In the genomic region with DNA sequence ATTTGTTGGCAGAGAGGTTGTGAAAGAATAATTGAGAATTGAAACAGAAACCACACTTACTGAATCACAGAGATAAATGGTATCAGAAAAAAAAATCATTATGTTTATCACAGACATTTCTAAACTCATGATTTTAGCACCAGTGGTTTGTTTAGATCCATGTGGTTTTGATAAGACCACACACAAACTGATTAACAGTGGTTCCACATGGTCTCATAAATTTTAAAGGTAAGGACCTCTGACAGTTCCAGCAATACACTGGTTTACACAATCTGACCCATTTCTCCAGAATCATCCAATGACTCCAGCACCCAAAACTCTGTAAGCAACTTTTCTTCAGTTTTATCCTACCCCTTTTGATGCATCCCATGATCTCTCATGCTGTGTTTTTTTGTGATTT, we compare ENCODE assay signal across 29 cellular contexts.
"Had no signal": no experiment of that assay in that cellular context is flagged by ENCODE, and none has a peak within 500 bp of the region (broad histone marks: within the 10 kb centered on the region; RNA-seq: fewer than 3 reads in every experiment).

No MANE protein-coding gene starts in this region.

- H3K9me3 ChIP-seq: ascending aorta, heart right ventricle, left lung, psoas muscle, suprapubic skin, tibial artery had no signal

- H3K4me3 ChIP-seq: ascending aorta, heart right ventricle, left lung, lung, psoas muscle, suprapubic skin, tibial artery had no signal

- ATAC-seq: effector memory CD8-positive, alpha-beta T cell; foreskin keratinocyte; heart right ventricle; left lung; psoas muscle had no signal

- H3K27ac Mint-ChIP-seq: activated naive CD8-positive, alpha-beta T cell; effector memory CD8-positive, alpha-beta T cell; nephron; T-helper 1 cell treated with Interleukin-12 subunit alpha and Interleukin-12 subunit beta and Interleukin-4 antibody, amounts not matched to agents 30 μg/mL and 1 μg/mL, for 36 hours had no signal

- H3K4me1 Mint-ChIP-seq: nephron had no signal

- DNase-seq: activated CD4-positive, alpha-beta T cell treated with anti-CD3 and anti-CD28 coated beads for 4 hours; activated CD4-positive, alpha-beta T cell treated with anti-CD3 and anti-CD28 coated beads, Interleukin-2, amount 50 U/mL, for 4 hours; activated CD8-positive, alpha-beta memory T cell treated with anti-CD3 and anti-CD28 coated beads for 24 hours; activated effector memory CD4-positive, alpha-beta T cell treated with Interleukin-2 at 50 U/mL for 16 hours; activated naive CD4-positive, alpha-beta T cell treated with Interleukin-2 at 50 U/mL for 16 hours; brain microvascular endothelial cell; caudate nucleus; cortex of kidney; effector memory CD8-positive, alpha-beta T cell; foreskin keratinocyte; heart right ventricle; left lung; nucleus accumbens; psoas muscle; stimulated activated CD4-positive, alpha-beta T cell treated with anti-CD3 and anti-CD28 coated beads, Interleukin-15, amount 100 ng/mL, for 24 hours; stimulated activated CD4-positive, alpha-beta T cell treated with anti-CD3 and anti-CD28 coated beads, Interleukin-2, amount 100 ng/mL, for 24 hours; stimulated activated naive CD4-positive, alpha-beta T cell; T-helper 9 cell; tibial artery had no signal

- H3K36me3 ChIP-seq: ascending aorta, brain microvascular endothelial cell, heart right ventricle, left lung, suprapubic skin, tibial artery had no signal

- H3K4me1 ChIP-seq: ascending aorta, foreskin keratinocyte, left lung, parathyroid adenoma, psoas muscle, suprapubic skin, tibial artery had no signal

- H3K4me3 Mint-ChIP-seq: activated naive CD8-positive, alpha-beta T cell; effector memory CD8-positive, alpha-beta T cell; nephron; T-helper 1 cell treated with Interleukin-12 subunit alpha and Interleukin-12 subunit beta and Interleukin-4 antibody, amounts not matched to agents 30 μg/mL and 1 μg/mL, for 36 hours had no signal

- H3K36me3 Mint-ChIP-seq: activated naive CD8-positive, alpha-beta T cell had no signal

- H3K27ac ChIP-seq: ascending aorta, brain microvascular endothelial cell, foreskin keratinocyte, heart right ventricle, left lung, parathyroid adenoma, psoas muscle, suprapubic skin, tibial artery, VCaP had no signal

- H3K9ac ChIP-seq: parathyroid adenoma had no signal

- H3K9me3 Mint-ChIP-seq: nephron; T-helper 1 cell treated with Interleukin-12 subunit alpha and Interleukin-12 subunit beta and Interleukin-4 antibody, amounts not matched to agents 30 μg/mL and 1 μg/mL, for 36 hours had no signal

- H3K79me2 ChIP-seq: parathyroid adenoma had no signal

- H2AFZ ChIP-seq: parathyroid adenoma had no signal

- FAIRE-seq: endothelial cell of umbilical vein, TTC549 had no signal

- H3K27me3 Mint-ChIP-seq: activated naive CD8-positive, alpha-beta T cell; effector memory CD8-positive, alpha-beta T cell had no signal

- H3K27me3 ChIP-seq: ascending aorta, brain microvascular endothelial cell, foreskin keratinocyte, heart right ventricle, left lung, suprapubic skin, tibial artery had no signal
